In genomic region chr19:23526302-23526701, GRCh38 we compare ENCODE assay signal across 24 cellular contexts.
"Had no signal": no experiment of that assay in that cellular context is flagged by ENCODE, and none has a peak within 500 bp of the region (broad histone marks: within the 10 kb centered on the region; RNA-seq: fewer than 3 reads in every experiment).

No MANE protein-coding gene starts in this region.

- H3K4me1 Mint-ChIP-seq: activated naive CD4-positive, alpha-beta T cell treated with anti-CD3 and anti-CD28 coated beads, Interleukin-2, amount 10 ng/mL, durations not matched to agents 7 days and 5 days; nephron progenitor cell had no signal

- H3K27me3 Mint-ChIP-seq: activated naive CD4-positive, alpha-beta T cell treated with anti-CD3 and anti-CD28 coated beads, Interleukin-2, amount 10 ng/mL, durations not matched to agents 7 days and 5 days; stimulated activated naive CD8-positive, alpha-beta T cell treated with anti-CD3 and anti-CD28 coated beads, Interleukin-15, Interleukin-2, amounts not matched to agents 100 ng/mL and 50 ng/mL, for 24 hours had no signal

- H3K9ac ChIP-seq: parathyroid adenoma had no signal

- H3K36me3 ChIP-seq: esophagus muscularis mucosa, gastrocnemius medialis, thyroid gland, upper lobe of right lung had no signal

- H3K27me3 ChIP-seq: esophagus muscularis mucosa, gastrocnemius medialis, thyroid gland, upper lobe of right lung had no signal

- H3K79me2 ChIP-seq: parathyroid adenoma had no signal

- H3K9me3 ChIP-seq: esophagus muscularis mucosa, gastrocnemius medialis, thyroid gland, upper lobe of right lung had no signal

- H3K27ac Mint-ChIP-seq: activated naive CD4-positive, alpha-beta T cell treated with anti-CD3 and anti-CD28 coated beads, Interleukin-2, amount 10 ng/mL, durations not matched to agents 7 days and 5 days; nephron progenitor cell; stimulated activated naive CD8-positive, alpha-beta T cell treated with anti-CD3 and anti-CD28 coated beads, Interleukin-15, Interleukin-2, amounts not matched to agents 100 ng/mL and 50 ng/mL, for 24 hours had no signal

- H3K27ac ChIP-seq: esophagus muscularis mucosa, gastrocnemius medialis, parathyroid adenoma, thyroid gland, upper lobe of right lung had no signal

- DNase-seq: activated CD4-positive, alpha-beta T cell treated with anti-CD3 and anti-CD28 coated beads for 4 hours; activated CD4-positive, alpha-beta T cell treated with anti-CD3 and anti-CD28 coated beads, Interleukin-2, amount 50 U/mL, for 48 hours; activated CD4-positive, CD25-positive, alpha-beta regulatory T cell; activated effector memory CD4-positive, alpha-beta T cell treated with anti-CD3 and anti-CD28 coated beads, Interleukin-2, amount 50 U/mL, for 16 hours; activated naive CD4-positive, alpha-beta T cell treated with anti-CD3 and anti-CD28 coated beads, Interleukin-2, amount 10 ng/mL, durations not matched to agents 7 days and 5 days; amygdala; caudate nucleus; effector memory CD4-positive, alpha-beta T cell; gastrocnemius medialis; hypothalamus; left colon; mesenchymal stem cell; nephron progenitor cell; right cardiac atrium; stimulated activated CD4-positive, alpha-beta T cell treated with anti-CD3 and anti-CD28 coated beads, Interleukin-12 subunit alpha, Interleukin-12 subunit beta, amount 100 ng/mL, for 4 hours; stimulated activated CD4-positive, alpha-beta T cell treated with anti-CD3 and anti-CD28 coated beads, Interleukin-4, amount 100 ng/mL, for 4 hours; substantia nigra; T-helper 9 cell; thyroid gland; upper lobe of right lung had no signal

- H3K4me3 Mint-ChIP-seq: activated naive CD4-positive, alpha-beta T cell treated with anti-CD3 and anti-CD28 coated beads, Interleukin-2, amount 10 ng/mL, durations not matched to agents 7 days and 5 days; nephron progenitor cell; stimulated activated naive CD8-positive, alpha-beta T cell treated with anti-CD3 and anti-CD28 coated beads, Interleukin-15, Interleukin-2, amounts not matched to agents 100 ng/mL and 50 ng/mL, for 24 hours had no signal

- H3K4me1 ChIP-seq: esophagus muscularis mucosa, gastrocnemius medialis, parathyroid adenoma, thyroid gland, upper lobe of right lung had no signal

- H3K36me3 Mint-ChIP-seq: activated naive CD4-positive, alpha-beta T cell treated with anti-CD3 and anti-CD28 coated beads, Interleukin-2, amount 10 ng/mL, durations not matched to agents 7 days and 5 days had no signal

- FAIRE-seq: islet of Langerhans had no signal

- H2AFZ ChIP-seq: parathyroid adenoma had no signal

- ATAC-seq: gastrocnemius medialis, right cardiac atrium, upper lobe of right lung had no signal

- H3K4me3 ChIP-seq: esophagus muscularis mucosa, gastrocnemius medialis, thyroid gland, upper lobe of right lung had no signal
